27 cellular contexts compared by ENCODE assay signal in genomic region chr2:166786707-166787106, GRCh38.
"Had no signal": no experiment of that assay in that cellular context is flagged by ENCODE, and none has a peak within 500 bp of the region (broad histone marks: within the 10 kb centered on the region; RNA-seq: fewer than 3 reads in every experiment).

No MANE protein-coding gene starts in this region.

- H3K9me3 ChIP-seq: suprapubic skin, testis, thoracic aorta, thyroid gland, tibial artery, upper lobe of left lung, upper lobe of right lung, uterus, vagina had no signal

- FAIRE-seq: urothelium cell line had no signal

- H3K27ac ChIP-seq: stomach, suprapubic skin, testis, thoracic aorta, thyroid gland, tibial artery, tibial nerve, transverse colon, upper lobe of left lung, upper lobe of right lung, uterus, vagina had no signal

- H3K27me3 ChIP-seq: stomach, suprapubic skin, testis, thyroid gland, tibial artery, tibial nerve, transverse colon, upper lobe of left lung, upper lobe of right lung, uterus, vagina had no signal

- H3K4me3 ChIP-seq: stomach, suprapubic skin, testis, thoracic aorta, thyroid gland, tibial artery, tibial nerve, transverse colon, upper lobe of left lung, upper lobe of right lung, uterus, vagina had no signal

- ATAC-seq: stimulated activated effector memory CD8-positive, alpha-beta T cell treated with anti-CD3 and anti-CD28 coated beads, Interleukin-12 subunit alpha, Interleukin-12 subunit beta, amount 100 ng/mL, for 72 hours; stimulated activated memory B cell treated with anti-CD40 and anti-IgM and Interleukin-4, amounts not matched to agents 10 μg/mL and 1 μg/mL and 100 μg/mL, for 72 hours; stimulated activated naive B cell treated with anti-CD40 and anti-IgM and Interleukin-4, amounts not matched to agents 10 μg/mL and 1 μg/mL and 100 μg/mL, for 72 hours; stimulated activated naive CD8-positive, alpha-beta T cell treated with anti-CD3 and anti-CD28 coated beads, Interleukin-15, amount 100 ng/mL, for 72 hours; stimulated activated naive CD8-positive, alpha-beta T cell treated with anti-CD3 and anti-CD28 coated beads, Interleukin-15, Interleukin-2, amounts not matched to agents 100 U/mL and 50 U/mL, for 24 hours; upper lobe of right lung had no signal

- H3K36me3 ChIP-seq: stomach, suprapubic skin, thoracic aorta, thyroid gland, tibial artery, tibial nerve, transverse colon, upper lobe of left lung, upper lobe of right lung, uterus, vagina had no signal

- DNase-seq: stimulated activated CD4-positive, alpha-beta T cell treated with anti-CD3 and anti-CD28 coated beads, Interleukin-2, amount 100 ng/mL, for 48 hours; stimulated activated CD4-positive, alpha-beta T cell treated with anti-CD3 and anti-CD28 coated beads, Interleukin-4, amount 100 ng/mL, for 1 hour; stimulated activated CD4-positive, alpha-beta T cell treated with anti-CD3 and anti-CD28 coated beads, Interleukin-4, amount 100 ng/mL, for 24 hours; stimulated activated CD4-positive, alpha-beta T cell treated with anti-CD3 and anti-CD28 coated beads, Interleukin-4, amount 100 ng/mL, for 4 hours; stimulated activated CD8-positive, alpha-beta memory T cell treated with anti-CD3 and anti-CD28 coated beads, Interleukin-4, amount 100 ng/mL, for 48 hours; stimulated activated naive B cell treated with anti-CD40 and anti-IgM and Interleukin-4, amounts not matched to agents 10 μg/mL and 1 μg/mL and 100 μg/mL, for 72 hours; stimulated activated naive CD4-positive, alpha-beta T cell; stimulated activated naive CD4-positive, alpha-beta T cell treated with Interleukin-2 at 50 U/mL for 16 hours; stimulated activated naive CD8-positive, alpha-beta T cell treated with anti-CD3 and anti-CD28 coated beads, Interleukin-15, amount 100 ng/mL, for 72 hours; stimulated activated naive CD8-positive, alpha-beta T cell treated with anti-CD3 and anti-CD28 coated beads, Interleukin-15, Interleukin-2, amounts not matched to agents 100 U/mL and 50 U/mL, for 24 hours; stomach; substantia nigra; testis; thyroid gland; tibial artery; transverse colon; trophoblast cell; upper lobe of left lung; upper lobe of right lung; uterus had no signal

- H3K4me1 ChIP-seq: stomach, suprapubic skin, testis, thyroid gland, tibial artery, tibial nerve, transverse colon, upper lobe of left lung, upper lobe of right lung, uterus, vagina had no signal
